Comparison of ENCODE assay signal across 10 cellular contexts in genomic region chr11:126544311-126545056, GRCh38.
DNase-seq lines count a peak whose midpoint lies in the region; ATAC-seq and TF ChIP-seq lines count a peak whose summit lies in the region.
"Had no signal": no experiment of that assay in that cellular context is flagged by ENCODE, and none has a peak within 500 bp of the region (broad histone marks: within the 10 kb centered on the region; RNA-seq: fewer than 3 reads in every experiment).

No MANE protein-coding gene starts in this region.

- no peak for TF ChIP-seq CTCF in testis (IDR thresholded peaks at IDR 0.05)

- intact Hi-C loops in head of caudate nucleus (cut with DNase I) = no loop called here
- intact Hi-C loops in testis (cut with DNase I; ENCODE audit: low total_unique reads) = no loop called here
- intact Hi-C loops in aorta (cut with DNase I) = no loop called here

- H3K4me3 ChIP-seq in testis = no peak overlapping the region
- H3K4me3 ChIP-seq in aorta (ENCODE audit: low read length in 2 of 2) = no peak overlapping the region

- H3K27me3 ChIP-seq in testis (no peaks in the 10 kb centered on the region), aorta (ENCODE audit: control insufficient read depth in 1 of 2, insufficient read depth in 2 of 2, low read length in 1 of 2) (no peaks in the 10 kb centered on the region)

- no peak for ATAC-seq in aorta (ENCODE audit: low FRiP score)
- ATAC-seq: naive thymus-derived CD4-positive, alpha-beta T cell had no signal

- H3K4me1 ChIP-seq in testis (no peaks in the 10 kb centered on the region), aorta (ENCODE audit: control insufficient read depth in 1 of 2, insufficient read depth in 2 of 2, low read length in 2 of 2) (no peaks in the 10 kb centered on the region)

- peak; percentile 10 for DNase-seq in NCI-H1694 treated with DMSO at 0.1 percent for 48 hours (lab: John Stamatoyannopoulos, UW)
- no peak for DNase-seq in NCI-H1694 (lab: John Stamatoyannopoulos, UW)
- DNase-seq in UCSD-AML1 (lab: John Stamatoyannopoulos, UW; ENCODE audit: unreplicated experiment) = peak; percentile 14
- peak in 30 of 42 donors; percentile 10 to 74 (median 38) for DNase-seq in head of caudate nucleus
- DNase-seq in testis = peak; percentile 44
- DNase-seq in stimulated activated CD4-positive, alpha-beta T cell treated with anti-CD3 and anti-CD28 coated beads, Interleukin-12 subunit alpha, Interleukin-12 subunit beta, amount 100 ng/mL, for 4 hours = no peak
- DNase-seq in stimulated activated CD4-positive, alpha-beta T cell treated with anti-CD3 and anti-CD28 coated beads, Interleukin-4, amount 100 ng/mL, for 24 hours = no peak
- DNase-seq in aorta = no peak
- DNase-seq: cortex of kidney; naive thymus-derived CD4-positive, alpha-beta T cell had no signal

- no peak for TF ChIP-seq POLR2A in testis (IDR thresholded peaks at IDR 0.05)

- H3K9me3 ChIP-seq in testis (no peaks in the 10 kb centered on the region), aorta (ENCODE audit: control insufficient read depth, low read length) (no peaks in the 10 kb centered on the region)

- H3K27ac ChIP-seq in testis (no peak overlapping the region), aorta (ENCODE audit: low read depth in 1 of 2, low read length in 2 of 2) (no peak overlapping the region)

- WGBS in testis, 2 donors = 40 to 50% methylated on average over 9 to 10 of the region's 10 CpGs
- WGBS in aorta, 2 donors = 20 to 21% methylated on average over 10 of the region's 10 CpGs

- no peaks in the 10 kb centered on the region for H3K36me3 ChIP-seq in testis (ENCODE audit: low read depth, missing control alignments)
- H3K36me3 ChIP-seq in aorta (ENCODE audit: control insufficient read depth in 1 of 2, insufficient read depth in 2 of 2, low read length in 1 of 2) = no peaks in the 10 kb centered on the region

Comparison
In these comparisons a context has a peak if more than half of its experiments do, and no peak if none do; other contexts are left out.
1. DNase-seq: peak in NCI-H1694 treated with DMSO at 0.1 percent for 48 hours (single experiment), UCSD-AML1 (single experiment), head of caudate nucleus (30 of 42) and testis (single experiment); none in NCI-H1694 (single experiment), stimulated activated CD4-positive, alpha-beta T cell treated with anti-CD3 and anti-CD28 coated beads, Interleukin-12 subunit alpha, Interleukin-12 subunit beta, amount 100 ng/mL, for 4 hours (single experiment), stimulated activated CD4-positive, alpha-beta T cell treated with anti-CD3 and anti-CD28 coated beads, Interleukin-4, amount 100 ng/mL, for 24 hours (single experiment) and aorta (0 of 2).